Comparison of ENCODE assay signal across 11 cellular contexts in the genomic region with DNA sequence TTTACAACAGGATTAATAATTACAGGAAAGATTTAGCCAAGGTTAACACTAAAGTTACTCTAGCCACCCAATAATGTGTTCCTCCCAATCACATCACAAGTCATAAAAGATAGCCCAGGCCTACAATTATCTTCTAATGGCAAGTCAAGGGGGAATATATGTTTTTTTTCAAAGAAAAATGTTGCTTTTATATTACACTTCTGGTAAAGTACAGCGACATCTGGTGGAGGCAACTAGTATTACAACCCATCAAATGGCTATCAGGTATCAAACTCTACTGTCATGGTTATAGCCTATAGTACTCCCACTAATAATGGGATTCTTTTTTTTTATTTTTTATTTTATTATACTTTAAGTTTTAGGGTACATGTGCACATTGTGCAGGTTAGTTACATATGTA.
A peak's percentile ranks its signal among the peaks of the same experiment; 100 is the strongest.
DNase-seq lines count a peak whose midpoint lies in the region; ATAC-seq, FAIRE-seq and TF ChIP-seq lines count a peak whose summit lies in the region.
"Had no signal": no experiment of that assay in that cellular context is flagged by ENCODE, and none has a peak within 500 bp of the region (broad histone marks: within the 10 kb centered on the region; RNA-seq: fewer than 3 reads in every experiment).

No MANE protein-coding gene starts in this region.

- H3K27ac Mint-ChIP-seq in MCF 10A (ENCODE audit: low read depth, unreplicated experiment), result no peak overlapping the region
- H3K27ac Mint-ChIP-seq in nephron, result no peak overlapping the region

- BruUV-seq in MCF 10A (replicated peaks; lab: Mats Ljungman, UMichigan), result no TSS peak

- CTCF ChIA-PET in MCF 10A (lab: Yijun Ruan, JAX), result interaction anchor here (0.6 kb wide), 1 partner anchor 150 kb away, joined by 3 read pairs; no protein-coding TSS in a partner anchor

- POLR2A ChIA-PET in MCF 10A (lab: Yijun Ruan, JAX), result no interaction called here

- no peaks in the 10 kb centered on the region for H3K9me3 Mint-ChIP-seq in MCF 10A (ENCODE audit: unreplicated experiment)
- H3K9me3 Mint-ChIP-seq in nephron, result peaks cover 40% of the 10 kb centered on the region

- peaks cover 10% of the 10 kb centered on the region for H3K36me3 Mint-ChIP-seq in MCF 10A (ENCODE audit: insufficient read depth, unreplicated experiment)
- H3K36me3 Mint-ChIP-seq in nephron (ENCODE audit: low read depth), result peaks cover 53% of the 10 kb centered on the region

- DNase-seq in DMS53 (lab: John Stamatoyannopoulos, UW) (peak; percentile 79), LHCN-M2 (ENCODE audit: low read depth) (peak; percentile 45), MCF 10A (ENCODE audit: unreplicated experiment) (no peak), DMS114 treated with DMSO at 0.1 percent for 48 hours (lab: John Stamatoyannopoulos, UW; ENCODE audit: unreplicated experiment) (no peak), uterus (no peak), H54 (ENCODE audit: insufficient read length, low spot score) (no peak)
- DNase-seq: activated effector memory CD4-positive, alpha-beta T cell treated with Interleukin-2 at 50 U/mL for 16 hours; kidney glomerular epithelial cell; SHP77 treated with DMSO at 0.1 percent for 48 hours had no signal

- H3K36me3 ChIP-seq in uterus, result no peaks in the 10 kb centered on the region

- H3K4me1 Mint-ChIP-seq in MCF 10A (ENCODE audit: insufficient read depth, unreplicated experiment), result no peaks in the 10 kb centered on the region
- H3K4me1 Mint-ChIP-seq in nephron, result no peaks in the 10 kb centered on the region

- no peaks in the 10 kb centered on the region for H3K27me3 ChIP-seq in uterus

- TF ChIP-seq POLR2A in uterus (IDR thresholded peaks at IDR 0.05) (no peak), H54 (IDR thresholded peaks at IDR 0.05; ENCODE audit: low read depth, low read length) (no peak)

- intact Hi-C loops in MCF 10A (cut with micrococcal nuclease), result no loop called here
- intact Hi-C loops in uterus (cut with DNase I; ENCODE audit: low total_unique reads), result no loop called here

- no peak for ATAC-seq in GM19455 (IDR thresholded peaks at IDR 0.05; ENCODE audit: unreplicated experiment)

- H3K9me3 ChIP-seq in uterus, result peaks cover 0 to 20% of the 10 kb centered on the region in 2 donors

- H3K27me3 Mint-ChIP-seq in MCF 10A (ENCODE audit: insufficient read depth, unreplicated experiment) (no peaks in the 10 kb centered on the region), nephron (ENCODE audit: low read depth) (no peaks in the 10 kb centered on the region)

- H3K4me3 Mint-ChIP-seq in MCF 10A (ENCODE audit: unreplicated experiment), result no peak overlapping the region
- H3K4me3 Mint-ChIP-seq in nephron, result no peak overlapping the region

- no peak for FAIRE-seq in H54 (lab: Jason Lieb, UNC)

- no peaks in the 10 kb centered on the region for H3K4me1 ChIP-seq in uterus

- TF ChIP-seq CTCF in MCF 10A (IDR thresholded peaks at IDR 0.05; ENCODE audit: unreplicated experiment) (peak; percentile 49), nephron (IDR thresholded peaks at IDR 0.05; ENCODE audit: unreplicated experiment in 3 of 3) (peak; percentile 32 to 43 (median 34)), uterus (IDR thresholded peaks at IDR 0.05) (peak in 1 of 4 experiments; percentile 20)

- H3K27ac ChIP-seq in uterus, result no peak overlapping the region

- H3K4me3 ChIP-seq in uterus, result no peak overlapping the region

Comparison
In these comparisons a context has a peak if more than half of its experiments do, and no peak if none do; other contexts are left out.
1. DNase-seq: peak in DMS53 (single experiment) and LHCN-M2 (single experiment); none in MCF 10A (single experiment), DMS114 treated with DMSO at 0.1 percent for 48 hours (single experiment), uterus (0 of 2) and H54 (single experiment).